In the genomic region with DNA sequence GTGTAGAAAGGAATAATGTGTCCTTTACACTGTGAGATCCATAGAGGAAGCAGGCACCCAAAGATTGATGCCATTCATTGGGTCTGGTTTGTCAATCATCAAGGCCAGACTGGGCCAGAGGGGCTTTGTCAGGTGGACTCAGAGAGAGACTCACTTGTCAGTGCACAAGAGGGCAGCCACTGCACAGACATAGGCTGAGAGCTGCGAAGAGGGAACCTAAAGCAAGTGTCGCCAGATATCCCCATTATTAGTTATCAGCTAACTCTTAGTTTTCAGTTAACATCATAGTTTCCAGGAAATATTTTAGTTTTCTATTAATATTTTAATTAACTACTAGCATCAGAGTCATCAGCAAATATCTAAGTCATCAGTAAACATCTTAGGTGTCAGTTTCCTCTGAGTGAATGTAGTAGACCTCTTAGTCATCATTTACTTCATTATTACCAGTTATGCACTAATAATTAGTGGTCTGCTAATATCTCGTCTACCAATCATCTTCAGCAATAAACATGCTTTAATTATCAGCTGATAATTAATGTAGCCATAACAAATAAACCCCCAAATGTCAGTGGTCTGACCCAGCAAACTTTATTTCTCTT, we compare ENCODE assay signal across 12 cellular contexts. TPM values are rescaled to one million over a fixed set of nuclear protein-coding genes. Genes with fewer than 3 reads are reported as not detected.
DNase-seq lines count a peak whose midpoint lies in the region; ATAC-seq, FAIRE-seq and TF ChIP-seq lines count a peak whose summit lies in the region.
"Had no signal": no experiment of that assay in that cellular context is flagged by ENCODE, and none has a peak within 500 bp of the region (broad histone marks: within the 10 kb centered on the region; RNA-seq: fewer than 3 reads in every experiment).

No MANE protein-coding gene starts in this region.

- H3K27ac Mint-ChIP-seq in T-cell = no peak overlapping the region
- H3K27ac Mint-ChIP-seq: B cell; T-helper 1 cell treated with Interleukin-12 subunit alpha and Interleukin-12 subunit beta and Interleukin-4 antibody, amounts not matched to agents 30 μg/mL and 1 μg/mL, for 36 hours had no signal

- H3K36me3 ChIP-seq in MM.1S (replicated peaks; ENCODE audit: insufficient read depth, low read length) = no peaks in the 10 kb centered on the region
- H3K36me3 ChIP-seq in esophagus muscularis mucosa = peaks cover 0 to 8% (median 4%) of the 10 kb centered on the region in 4 donors
- H3K36me3 ChIP-seq in body of pancreas (replicated peaks in 1 of 2; ENCODE audit: insufficient read depth in 1 of 2, low read depth in 2 of 2) = no peaks in the 10 kb centered on the region

- H3K27ac ChIP-seq in MM.1S (ENCODE audit: low read length) (peak overlapping the region; percentile 99), esophagus muscularis mucosa (replicated peaks in 1 of 4) (peak overlapping the region in 3 of 4 donors; percentile 38 to 64 (median 49)), body of pancreas (peak overlapping the region in 2 of 4 donors; percentile 43 to 61)

- H3K9me3 ChIP-seq in MM.1S (replicated peaks; ENCODE audit: insufficient read depth, low read length) (no peaks in the 10 kb centered on the region), esophagus muscularis mucosa (no peaks in the 10 kb centered on the region), body of pancreas (no peaks in the 10 kb centered on the region)

- H3K27me3 Mint-ChIP-seq in T-cell = no peaks in the 10 kb centered on the region
- H3K27me3 Mint-ChIP-seq: B cell had no signal

- H3F3A ChIP-seq in MM.1S (ENCODE audit: insufficient read depth, low read length) = peaks cover 32% of the 10 kb centered on the region

- no peak overlapping the region for H3K4me3 Mint-ChIP-seq in T-cell
- H3K4me3 Mint-ChIP-seq: B cell; T-helper 1 cell treated with Interleukin-12 subunit alpha and Interleukin-12 subunit beta and Interleukin-4 antibody, amounts not matched to agents 30 μg/mL and 1 μg/mL, for 36 hours had no signal

- TF ChIP-seq EP300 in esophagus muscularis mucosa (IDR thresholded peaks at IDR 0.05) = no peak

- H3K9me2 ChIP-seq in MM.1S (replicated peaks; ENCODE audit: insufficient read depth, low read length) = no peaks in the 10 kb centered on the region

- CTCF ChIA-PET in T-cell (lab: Charles Lee) = no interaction called here

- H3K4me2 ChIP-seq in MM.1S (ENCODE audit: low read depth, low read length) = peak overlapping the region; percentile 77

- H3K36me3 Mint-ChIP-seq in T-cell = peaks cover 10% of the 10 kb centered on the region

- TF ChIP-seq POLR2A in esophagus muscularis mucosa (IDR thresholded peaks at IDR 0.05; ENCODE audit: low read depth) (no peak), body of pancreas (IDR thresholded peaks at IDR 0.05) (no peak)

- H4K20me1 ChIP-seq in MM.1S (ENCODE audit: insufficient read depth, low read length) = no peaks in the 10 kb centered on the region

- POLR2A ChIA-PET in T-cell (lab: Charles Lee) = interaction anchor here in 1 of 2 donors (0.6 kb wide), 1 partner anchor 107 kb away, joined by 6 read pairs; no protein-coding TSS in a partner anchor

- WGBS in esophagus muscularis mucosa = 95% methylated on average over 3 of the region's 3 CpGs
- 78 to 82% methylated on average over 3 of the region's 3 CpGs for WGBS in body of pancreas, 2 donors

- peak overlapping the region; percentile 31 for H3K4me3 ChIP-seq in MM.1S (ENCODE audit: low read length)
- no peak overlapping the region for H3K4me3 ChIP-seq in esophagus muscularis mucosa
- H3K4me3 ChIP-seq in body of pancreas = no peak overlapping the region

- peaks cover 50% of the 10 kb centered on the region for H3K4me1 ChIP-seq in MM.1S (ENCODE audit: low read length)
- H3K4me1 ChIP-seq in esophagus muscularis mucosa = peaks cover 52 to 59% (median 54%) of the 10 kb centered on the region in 4 donors
- H3K4me1 ChIP-seq in body of pancreas = peaks cover 10% of the 10 kb centered on the region

- FAIRE-seq in HTR-8/SVneo (lab: Jason Lieb, UNC) = no peak

- DNase-seq in ELR (ENCODE audit: low read depth) = peak; percentile 15
- no peak for DNase-seq in MM.1S
- no peak for DNase-seq in esophagus muscularis mucosa (ENCODE audit: extremely low spot score)
- DNase-seq in sciatic nerve (ENCODE audit: low spot score) = peak; percentile 49
- no peak for DNase-seq in HTR-8/SVneo (ENCODE audit: insufficient read length, low spot score)
- no peak for DNase-seq in T-cell
- no peak for DNase-seq in body of pancreas
- DNase-seq: activated CD4-positive, alpha-beta T cell treated with anti-CD3 and anti-CD28 coated beads for 48 hours; activated T-cell treated with anti-CD3 and anti-CD28 coated beads, Interleukin-2, amount 50 U/mL, for 1 hour had no signal

- peak overlapping the region; percentile 83 for H3K9ac ChIP-seq in MM.1S (ENCODE audit: low read length)

- 0 out of 2 replicates have a peak, but pooled peaks cover 3% of the 10 kb centered on the region for H3K79me2 ChIP-seq in MM.1S (ENCODE audit: low read length)

- TF ChIP-seq CTCF in MM.1S (IDR thresholded peaks at IDR 0.05; ENCODE audit: low read length) (peak; percentile 34), esophagus muscularis mucosa (IDR thresholded peaks at IDR 0.05) (no peak), body of pancreas (IDR thresholded peaks at IDR 0.05) (no peak)

- H3K27me3 ChIP-seq in MM.1S (replicated peaks; ENCODE audit: insufficient read depth, low read length) (no peaks in the 10 kb centered on the region), esophagus muscularis mucosa (no peaks in the 10 kb centered on the region), body of pancreas (no peaks in the 10 kb centered on the region)

- H3K4me1 Mint-ChIP-seq in T-cell = peaks cover 0 to 8% (median 0%) of the 10 kb centered on the region in 3 donors

- intact Hi-C loops in esophagus muscularis mucosa (cut with DNase I) (no loop called here), sciatic nerve (cut with DNase I) (no loop called here), body of pancreas (cut with DNase I) (no loop called here)

- H3K9me3 Mint-ChIP-seq in T-cell = no peaks in the 10 kb centered on the region
- H3K9me3 Mint-ChIP-seq: T-helper 1 cell treated with Interleukin-12 subunit alpha and Interleukin-12 subunit beta and Interleukin-4 antibody, amounts not matched to agents 30 μg/mL and 1 μg/mL, for 36 hours had no signal

- ATAC-seq in sciatic nerve (no peak), T-cell (replicated peaks in 1 of 4) (no peak), body of pancreas (no peak), GM18511 (IDR thresholded peaks at IDR 0.05; ENCODE audit: unreplicated experiment) (no peak)

- H2AFZ ChIP-seq in MM.1S (ENCODE audit: low read length) = peak overlapping the region; percentile 18

RNA-seq across cellular contexts. Expression of a gene that starts 41.7 kb away (rescaled TPM):
- 10 to 100 TPM; 14.6 to 36.1 (median 29.2) TPM for total RNA-seq in esophagus muscularis mucosa
- 52.0 TPM for total RNA-seq in sciatic nerve
- total RNA-seq in T-cell = 10 to 100 TPM; 21.1 to 40.2 (median 31.3) TPM
- 10 to 100 TPM; 22.8 to 32.6 TPM for total RNA-seq in body of pancreas

Comparison
In these comparisons a context has a peak if more than half of its experiments do, and no peak if none do; other contexts are left out.
1. DNase-seq: peak in ELR (single experiment) and sciatic nerve (single experiment); none in MM.1S (single experiment), esophagus muscularis mucosa (single experiment), HTR-8/SVneo (single experiment), T-cell (0 of 34) and body of pancreas (0 of 4).